1 cellular context compared by ENCODE assay signal in genomic region chr20:4989570-4989969, GRCh38.
TF ChIP-seq lines count a peak whose summit lies in the region.

No MANE protein-coding gene starts in this region.

TF ChIP-seq in HepG2, 621 proteins besides CTCF, POLR2A, EP300 and RAD21:
- TF ChIP-seq ZNF318 (CRISPR knock-in tag; IDR thresholded peaks at IDR 0.05) (no peak), TBP (CRISPR knock-in tag; IDR thresholded peaks at IDR 0.05) (no peak), PHF21A (CRISPR knock-in tag; IDR thresholded peaks at IDR 0.05) (no peak), DDIT3 (CRISPR knock-in tag; IDR thresholded peaks at IDR 0.05) (no peak), SNAPC5 (CRISPR knock-in tag; IDR thresholded peaks at IDR 0.05; ENCODE audit: borderline replicate concordance) (no peak), KDM2A (CRISPR knock-in tag; IDR thresholded peaks at IDR 0.05; ENCODE audit: borderline replicate concordance, low read depth) (no peak), ZNF335 (CRISPR knock-in tag; IDR thresholded peaks at IDR 0.05) (no peak), GRHL1 (CRISPR knock-in tag; conservative IDR thresholded peaks at IDR 0.05) (no peak), MZF1 (CRISPR knock-in tag; IDR thresholded peaks at IDR 0.05; ENCODE audit: borderline replicate concordance) (no peak), BORCS8-MEF2B (CRISPR knock-in tag; IDR thresholded peaks at IDR 0.05) (no peak), PTBP1 (IDR thresholded peaks at IDR 0.05; ENCODE audit: low read depth, low read length, poor library complexity, severe bottlenecking) (no peak), AFF4 (CRISPR knock-in tag; IDR thresholded peaks at IDR 0.05) (no peak)
